Comparison of ENCODE assay signal across 9 cellular contexts in the genomic region with DNA sequence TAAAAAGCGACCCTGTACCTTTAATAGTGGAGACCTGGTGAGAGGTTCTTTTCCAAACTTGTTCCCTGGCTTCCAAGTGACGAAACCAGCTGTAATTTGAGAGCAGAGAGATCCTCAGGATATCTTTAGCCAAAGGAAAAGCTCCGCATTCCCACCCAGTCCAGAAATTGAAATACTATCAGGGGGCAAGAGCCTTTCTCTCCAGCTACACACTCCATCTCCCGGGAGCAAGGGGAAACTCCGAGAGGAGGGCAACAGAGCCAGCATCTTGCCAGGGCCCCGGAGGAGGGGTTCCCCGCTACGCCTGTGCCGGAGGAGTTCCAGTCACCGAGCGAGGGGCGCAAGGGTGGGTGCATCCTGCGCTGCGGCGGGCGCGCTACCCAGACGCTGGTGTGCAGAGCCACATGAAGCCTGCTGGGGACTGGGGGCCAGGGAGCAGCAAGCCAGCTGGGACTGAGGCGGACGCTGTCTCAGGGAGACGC. TPM values are rescaled to one million over a fixed set of nuclear protein-coding genes. Genes with fewer than 3 reads are reported as not detected.
DNase-seq lines count a peak whose midpoint lies in the region; ATAC-seq and TF ChIP-seq lines count a peak whose summit lies in the region.
"Had no signal": no experiment of that assay in that cellular context is flagged by ENCODE, and none has a peak within 500 bp of the region (broad histone marks: within the 10 kb centered on the region; RNA-seq: fewer than 3 reads in every experiment).

A gene (plus strand): TSS at position 148 of the 482 bp plus-strand sequence. CDS start 415 bp downstream, outside the sequence.

- H3K4me3 ChIP-seq in naive thymus-derived CD4-positive, alpha-beta T cell (ENCODE audit: low read length), result no peak within 1 kb of the TSS

- CTCF ChIA-PET in WTC11 (lab: Charles Lee), result no interaction called here
- CTCF ChIA-PET in naive thymus-derived CD4-positive, alpha-beta T cell (lab: Charles Lee), result no interaction called here

- peaks cover 8% of the 10 kb centered on the region for H3K4me1 Mint-ChIP-seq in WTC11
- H3K4me1 Mint-ChIP-seq in osteocyte (ENCODE audit: unreplicated experiment), result peaks cover 51% of the 10 kb centered on the region
- no peaks in the 10 kb centered on the region for H3K4me1 Mint-ChIP-seq in naive thymus-derived CD4-positive, alpha-beta T cell
- H3K4me1 Mint-ChIP-seq: T-helper 17 cell had no signal

- POLR2A ChIA-PET in WTC11 (lab: Charles Lee), result no interaction called here
- POLR2A ChIA-PET in naive thymus-derived CD4-positive, alpha-beta T cell (lab: Charles Lee), result no interaction called here

- H3K36me3 Mint-ChIP-seq in WTC11, result no peaks in the 10 kb centered on the region
- H3K36me3 Mint-ChIP-seq in osteocyte (ENCODE audit: unreplicated experiment), result no peaks in the 10 kb centered on the region
- H3K36me3 Mint-ChIP-seq in naive thymus-derived CD4-positive, alpha-beta T cell, result no peaks in the 10 kb centered on the region

- H3K27me3 Mint-ChIP-seq in WTC11 (ENCODE audit: low read depth) (peaks cover 20% of the 10 kb centered on the region), osteocyte (ENCODE audit: unreplicated experiment) (no peaks in the 10 kb centered on the region)
- peaks cover 0 to 14% (median 12%) of the 10 kb centered on the region in 5 donors for H3K27me3 Mint-ChIP-seq in naive thymus-derived CD4-positive, alpha-beta T cell
- H3K27me3 Mint-ChIP-seq: T-helper 17 cell had no signal

- no peaks in the 10 kb centered on the region for H3K4me1 ChIP-seq in naive thymus-derived CD4-positive, alpha-beta T cell (ENCODE audit: control insufficient read depth in 2 of 2, insufficient read depth in 2 of 2, low read length in 2 of 2)

- no peaks in the 10 kb centered on the region for H3K9me3 ChIP-seq in naive thymus-derived CD4-positive, alpha-beta T cell (ENCODE audit: control insufficient read depth in 2 of 3, low read length in 3 of 3)

- H3K9me3 Mint-ChIP-seq in WTC11, result no peaks in the 10 kb centered on the region
- peaks cover 5% of the 10 kb centered on the region for H3K9me3 Mint-ChIP-seq in osteocyte (ENCODE audit: unreplicated experiment)
- H3K9me3 Mint-ChIP-seq in naive thymus-derived CD4-positive, alpha-beta T cell, result peaks cover 0 to 11% (median 3%) of the 10 kb centered on the region in 11 donors

- intact Hi-C loops in Right ventricle myocardium superior (cut with DNase I), result no loop called here
- intact Hi-C loops in naive thymus-derived CD4-positive, alpha-beta T cell (cut with micrococcal nuclease), result no loop called here

- H3K27me3 ChIP-seq in naive thymus-derived CD4-positive, alpha-beta T cell (ENCODE audit: control insufficient read depth in 2 of 2, insufficient read depth in 2 of 2, low read length in 2 of 2), result no peaks in the 10 kb centered on the region

- DNase-seq in AG20443 (ENCODE audit: low spot score) (peak; percentile 61), WTC11 (ENCODE audit: low spot score) (peak; percentile 55), Right ventricle myocardium superior (peak; percentile 47), osteocyte (ENCODE audit: extremely low spot score, unreplicated experiment) (peak; percentile 82), MV-4-11 (lab: John Stamatoyannopoulos, UW) (no peak)
- DNase-seq in naive thymus-derived CD4-positive, alpha-beta T cell, result no peak
- DNase-seq: T-helper 17 cell had no signal

- H3K4me3 Mint-ChIP-seq in WTC11, result peak within 1 kb of the TSS; percentile 74
- peak within 1 kb of the TSS; percentile 79 for H3K4me3 Mint-ChIP-seq in osteocyte (ENCODE audit: unreplicated experiment)
- H3K4me3 Mint-ChIP-seq in naive thymus-derived CD4-positive, alpha-beta T cell, result no peak within 1 kb of the TSS
- H3K4me3 Mint-ChIP-seq: T-helper 17 cell had no signal

- H3K27ac Mint-ChIP-seq in WTC11 (peak within 1 kb of the TSS; percentile 22; the same call in 1 of the 2 replicates), osteocyte (ENCODE audit: unreplicated experiment) (peak within 1 kb of the TSS; percentile 52)
- no peak within 1 kb of the TSS for H3K27ac Mint-ChIP-seq in naive thymus-derived CD4-positive, alpha-beta T cell
- H3K27ac Mint-ChIP-seq: T-helper 17 cell had no signal

- peak; percentile 91 for ATAC-seq in WTC11
- peak; percentile 70 for ATAC-seq in Right ventricle myocardium superior (ENCODE audit: poor library complexity)
- no peak for ATAC-seq in HG03045 (IDR thresholded peaks at IDR 0.05; ENCODE audit: unreplicated experiment)
- no peak for ATAC-seq in HG02884 (IDR thresholded peaks at IDR 0.05; ENCODE audit: unreplicated experiment)
- no peak for ATAC-seq in naive thymus-derived CD4-positive, alpha-beta T cell
- ATAC-seq: T-helper 17 cell had no signal

- H3K36me3 ChIP-seq in naive thymus-derived CD4-positive, alpha-beta T cell (ENCODE audit: control insufficient read depth in 2 of 3, insufficient read depth in 3 of 3, low read length in 3 of 3), result no peaks in the 10 kb centered on the region

- TF ChIP-seq CTCF in WTC11 (IDR thresholded peaks at IDR 0.05) (no peak), osteocyte (IDR thresholded peaks at IDR 0.05) (no peak)

- H3K27ac ChIP-seq in naive thymus-derived CD4-positive, alpha-beta T cell (ENCODE audit: low read depth, low read length), result no peak within 1 kb of the TSS

TF ChIP-seq in WTC11, 78 proteins besides CTCF, POLR2A, EP300 and RAD21:
- TF ChIP-seq MYBL2 (CRISPR knock-in tag; IDR thresholded peaks at IDR 0.05), result 0 out of 2 replicates have a peak, but pooled peaks have one; percentile 30
- TF ChIP-seq ZNF121 (CRISPR knock-in tag; IDR thresholded peaks at IDR 0.05), result no peak
- TF ChIP-seq RELA (CRISPR knock-in tag; IDR thresholded peaks at IDR 0.05; ENCODE audit: borderline replicate concordance), result no peak
- peak; percentile 40; the same call in 1 of the 2 replicates for TF ChIP-seq FOXP1 (CRISPR knock-in tag; IDR thresholded peaks at IDR 0.05; ENCODE audit: borderline replicate concordance)
- TF ChIP-seq, protein P1, sequence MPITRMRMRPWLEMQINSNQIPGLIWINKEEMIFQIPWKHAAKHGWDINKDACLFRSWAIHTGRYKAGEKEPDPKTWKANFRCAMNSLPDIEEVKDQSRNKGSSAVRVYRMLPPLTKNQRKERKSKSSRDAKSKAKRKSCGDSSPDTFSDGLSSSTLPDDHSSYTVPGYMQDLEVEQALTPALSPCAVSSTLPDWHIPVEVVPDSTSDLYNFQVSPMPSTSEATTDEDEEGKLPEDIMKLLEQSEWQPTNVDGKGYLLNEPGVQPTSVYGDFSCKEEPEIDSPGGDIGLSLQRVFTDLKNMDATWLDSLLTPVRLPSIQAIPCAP (CRISPR knock-in tag; IDR thresholded peaks at IDR 0.05), result no peak
- TF ChIP-seq NFYB (CRISPR knock-in tag; conservative IDR thresholded peaks at IDR 0.05; ENCODE audit: low read depth), result no peak
- no peak for TF ChIP-seq SMAD4 (CRISPR knock-in tag; IDR thresholded peaks at IDR 0.05)
- TF ChIP-seq CREM (CRISPR knock-in tag; IDR thresholded peaks at IDR 0.05), result no peak

RNA-seq across cellular contexts. Expression of the gene that starts here (rescaled TPM):
- total RNA-seq in WTC11 (2021) (0.34 to 0.48 TPM (median 0.37 TPM) in 3 replicates), Right ventricle myocardium superior (8.6 TPM), osteocyte (45.4 and 47.9 TPM in 2 replicates)
- not detected for total RNA-seq in naive thymus-derived CD4-positive, alpha-beta T cell
- not detected for polyA plus RNA-seq in naive thymus-derived CD4-positive, alpha-beta T cell
- total RNA-seq: T-helper 17 cell had no signal

Comparison
In these comparisons a context has a peak if more than half of its experiments do, and no peak if none do; other contexts are left out.
1. Peak in DNase-seq and ATAC-seq in WTC11; RNA of the gene not detected or under 1 TPM.
2. DNase-seq: peak in AG20443 (single experiment), Right ventricle myocardium superior (single experiment) and osteocyte (single experiment); none in MV-4-11 (single experiment) and naive thymus-derived CD4-positive, alpha-beta T cell (0 of 9).
3. H3K27ac Mint-ChIP-seq: peak in WTC11 (single experiment) and osteocyte (single experiment); none in naive thymus-derived CD4-positive, alpha-beta T cell (0 of 9).
4. H3K4me3 Mint-ChIP-seq: peak in WTC11 (single experiment) and osteocyte (single experiment); none in naive thymus-derived CD4-positive, alpha-beta T cell (0 of 10).